In genomic region chr20:41650221-41650948, GRCh38 we compare ENCODE assay signal across 14 cellular contexts. TPM values are rescaled to one million over a fixed set of nuclear protein-coding genes. Genes with fewer than 3 reads are reported as not detected.
A peak's percentile ranks its signal among the peaks of the same experiment; 100 is the strongest.
DNase-seq lines count a peak whose midpoint lies in the region; ATAC-seq, FAIRE-seq and TF ChIP-seq lines count a peak whose summit lies in the region.
"Had no signal": no experiment of that assay in that cellular context is flagged by ENCODE, and none has a peak within 500 bp of the region (broad histone marks: within the 10 kb centered on the region; RNA-seq: fewer than 3 reads in every experiment).

No MANE protein-coding gene starts in this region.

- H3K23ac ChIP-seq in H1 (ENCODE audit: insufficient read length) = no peak overlapping the region

- H3K36me3 ChIP-seq in breast epithelium (no peaks in the 10 kb centered on the region), H1 (ENCODE audit: control insufficient read depth in 2 of 4, insufficient read depth in 4 of 4, low read length in 3 of 4) (no peaks in the 10 kb centered on the region), spleen (no peaks in the 10 kb centered on the region)
- H3K36me3 ChIP-seq: thyroid gland had no signal

- H4K8ac ChIP-seq in H1 (ENCODE audit: extremely low read depth, insufficient read depth, low read length) = no peak overlapping the region

- no peak overlapping the region for H4K5ac ChIP-seq in H1 (ENCODE audit: insufficient read length, low read depth, low read length)

- H2BK5ac ChIP-seq in H1 (ENCODE audit: low read depth, low read length) = no peak overlapping the region

- H2BK20ac ChIP-seq in H1 (ENCODE audit: low read length) = no peak overlapping the region

- H3K4me3 ChIP-seq in breast epithelium (no peak overlapping the region), H1 (ENCODE audit: extremely low read depth in 1 of 4, insufficient read depth in 2 of 4, low read depth in 3 of 4, low read length in 4 of 4) (0 out of 8 replicates have a peak overlapping the region, but pooled peaks of 1 of the 4 experiments have one; percentile 7), spleen (no peak overlapping the region)
- H3K4me3 ChIP-seq: thyroid gland had no signal

- no peak overlapping the region for H2AK5ac ChIP-seq in H1 (ENCODE audit: low read depth, low read length)

- H3K9ac ChIP-seq in H1 (replicated peaks in 1 of 4; ENCODE audit: extremely low read depth in 1 of 4, low read depth in 3 of 4, low read length in 3 of 4) = no peak overlapping the region

- no peak for TF ChIP-seq EP300 in H1 (IDR thresholded peaks at IDR 0.05; ENCODE audit: borderline replicate concordance in 1 of 2, low read depth in 2 of 2, low read length in 2 of 2)

- H3K18ac ChIP-seq in H1 (ENCODE audit: extremely low read depth, low read length) = no peak overlapping the region

- H3K4me1 ChIP-seq in breast epithelium (no peaks in the 10 kb centered on the region), H1 (replicated peaks in 1 of 4; ENCODE audit: control insufficient read depth in 3 of 4, insufficient read depth in 4 of 4, low read length in 3 of 4) (peaks cover 2 to 19% (median 6%) of the 10 kb centered on the region in 4 experiments; a peak in 4 of 7 replicates), spleen (no peaks in the 10 kb centered on the region)
- H3K4me1 ChIP-seq: thyroid gland had no signal

- in situ Hi-C loops in T47D (cut with HindIII; ENCODE audit: low pct_unique_long_range_greater_than_20kb, low sequenced_read_pairs) = no loop called here

- TF ChIP-seq POLR2A in breast epithelium (IDR thresholded peaks at IDR 0.05) (no peak), H1 (IDR thresholded peaks at IDR 0.05; ENCODE audit: control extremely low read depth in 1 of 2, low read depth in 2 of 2, low read length in 2 of 2) (no peak), H54 (IDR thresholded peaks at IDR 0.05; ENCODE audit: low read depth, low read length) (no peak), spleen (IDR thresholded peaks at IDR 0.05) (no peak)

- no peak overlapping the region for H3K14ac ChIP-seq in H1 (ENCODE audit: insufficient read length)

- no peak overlapping the region for H2BK15ac ChIP-seq in H1 (ENCODE audit: low read length)

- DNase-seq in T47D (ENCODE audit: low read depth in 1 of 2, low spot score in 1 of 2) (peak; percentile 38 to 98), breast epithelium (ENCODE audit: low spot score in 2 of 2) (no peak), NCI-H446 treated with DMSO at 0.1 percent for 48 hours (lab: John Stamatoyannopoulos, UW) (peak; percentile 59), H1 (ENCODE audit: low read depth in 1 of 2, low spot score in 2 of 2) (no peak), H54 (ENCODE audit: insufficient read length, low spot score) (no peak), spleen (no peak)
- no peak for DNase-seq in stimulated activated naive CD4-positive, alpha-beta T cell (lab: John Stamatoyannopoulos, UW)
- DNase-seq: activated effector memory CD4-positive, alpha-beta T cell treated with anti-CD3 and anti-CD28 coated beads, Interleukin-2, amount 50 U/mL, for 16 hours; caudate nucleus; mammary epithelial cell; thyroid gland had no signal

- H4K20me1 ChIP-seq in H1 (replicated peaks in 1 of 2; ENCODE audit: control insufficient read depth in 1 of 2, insufficient read depth in 2 of 2, low read length in 2 of 2) = no peaks in the 10 kb centered on the region

- 69% methylated on average over 1 of the region's 1 CpG; no CpG with 5 or more reads in 1 of the 2 experiments for WGBS in H1 (ENCODE audit: extremely low coverage in 1 of 2, insufficient coverage in 1 of 2, insufficient read length in 1 of 2, insufficient replicate concordance in 2 of 2, low coverage in 1 of 2, low lambda C conversion rate in 2 of 2, missing lambda C conversion rate in 1 of 2), 2 experiments
- 49 to 79% (median 65%) methylated on average over 1 of the region's 1 CpG for WGBS in spleen, 5 donors

- H3K27me3 ChIP-seq in breast epithelium (no peaks in the 10 kb centered on the region), H1 (replicated peaks in 1 of 4; ENCODE audit: control insufficient read depth in 3 of 4, extremely low read depth in 1 of 4, insufficient read depth in 3 of 4, low read length in 3 of 4) (no peaks in the 10 kb centered on the region), spleen (replicated peaks in 1 of 7) (no peaks in the 10 kb centered on the region)
- H3K27me3 ChIP-seq: thyroid gland had no signal

- FAIRE-seq in H1 (lab: Jason Lieb, UNC) (no peak), H54 (lab: Jason Lieb, UNC) (no peak)
- FAIRE-seq: A204.1 had no signal

- H3K27ac ChIP-seq in breast epithelium = no peak overlapping the region
- no peak overlapping the region for H3K27ac ChIP-seq in H1 (ENCODE audit: low read depth, low read length)
- no peak overlapping the region for H3K27ac ChIP-seq in spleen
- H3K27ac ChIP-seq: thyroid gland had no signal

- POLR2A ChIA-PET in H1 (lab: Charles Lee; ENCODE audit: partially characterized antibody) = interaction anchor here (0.7 to 1.4 kb wide), 5 partner anchors 10 to 32 kb away, joined by 3 to 4 read pairs (median 3); partner anchors contain the start of gene CHD6

- peak overlapping the region; percentile 97 for H2AFZ ChIP-seq in H1 (ENCODE audit: low read length)

- no peak for TF ChIP-seq CTCF in breast epithelium (IDR thresholded peaks at IDR 0.05)
- no peak for TF ChIP-seq CTCF in H1 (IDR thresholded peaks at IDR 0.05; ENCODE audit: control extremely low read depth in 1 of 3, insufficient read depth in 1 of 3, low read depth in 1 of 3, low read length in 3 of 3)
- no peak for TF ChIP-seq CTCF in spleen (IDR thresholded peaks at IDR 0.05 in 8 of 11, conservative IDR thresholded peaks at IDR 0.05 in 3 of 11)

- H3K79me2 ChIP-seq in H1 (ENCODE audit: control insufficient read depth in 1 of 2, insufficient read depth in 2 of 2, low read length in 2 of 2) = no peaks in the 10 kb centered on the region

- CTCF ChIA-PET in H1 (lab: Charles Lee; ENCODE audit: partially characterized antibody) = interaction anchor here (0.5 to 0.7 kb wide), 2 partner anchors 43 to 326 kb away, joined by 3 read pairs; no protein-coding TSS in a partner anchor

- peak overlapping the region; percentile 19 to 47 for H3K4me2 ChIP-seq in H1 (ENCODE audit: insufficient read depth in 1 of 2, low read depth in 2 of 2, low read length in 2 of 2)

- H2BK12ac ChIP-seq in H1 (ENCODE audit: low read depth, low read length) = no peak overlapping the region

- H3K56ac ChIP-seq in H1 (replicated peaks; ENCODE audit: insufficient read length, low read depth, low read length) = no peak overlapping the region

- no peak overlapping the region for H2BK120ac ChIP-seq in H1 (replicated peaks; ENCODE audit: low read depth, low read length)

- H3K9me3 ChIP-seq in breast epithelium (no peaks in the 10 kb centered on the region), H1 (ENCODE audit: insufficient read depth in 2 of 2, low read depth in 1 of 2, low read length in 1 of 2) (no peaks in the 10 kb centered on the region), spleen (no peaks in the 10 kb centered on the region)
- H3K9me3 ChIP-seq: thyroid gland had no signal

- no peak for TF ChIP-seq RAD21 in H1 (IDR thresholded peaks at IDR 0.05 in 1 of 2, conservative IDR thresholded peaks at IDR 0.05 in 1 of 2; ENCODE audit: low read depth in 2 of 2, low read length in 2 of 2)

- H3K4ac ChIP-seq in H1 (replicated peaks; ENCODE audit: insufficient read length, low read depth, low read length) = no peak overlapping the region

- intact Hi-C loops in breast epithelium (cut with DNase I; ENCODE audit: low total_unique reads) (no loop called here), spleen (cut with DNase I; ENCODE audit: low total_unique reads) (no loop called here)

- H3K23me2 ChIP-seq in H1 (ENCODE audit: low read depth, low read length) = no peaks in the 10 kb centered on the region

- no peak for ATAC-seq in HG02610 (IDR thresholded peaks at IDR 0.05; ENCODE audit: unreplicated experiment)
- ATAC-seq: activated CD4-positive, CD25-positive, alpha-beta regulatory T cell treated with anti-CD3 and anti-CD28 coated beads, Interleukin-2, amount 50 U/mL, for 24 hours had no signal

- H4K91ac ChIP-seq in H1 (replicated peaks; ENCODE audit: insufficient read length, low read length) = no peak overlapping the region

- no peaks in the 10 kb centered on the region for H3K79me1 ChIP-seq in H1 (ENCODE audit: low read depth, low read length)

TF ChIP-seq in H1, 55 proteins besides CTCF, POLR2A, EP300 and RAD21:
- peak; percentile 10; the same call in 1 of the 2 replicates for TF ChIP-seq TAF1 (IDR thresholded peaks at IDR 0.05; ENCODE audit: low read depth, low read length)
- TF ChIP-seq SIRT6 (IDR thresholded peaks at IDR 0.05; ENCODE audit: low read length) = no peak
- peak; percentile 39 for TF ChIP-seq ASH2L (IDR thresholded peaks at IDR 0.05; ENCODE audit: low read length)
- TF ChIP-seq RBBP5 (IDR thresholded peaks at IDR 0.05; ENCODE audit: borderline replicate concordance, low read depth, low read length) = 0 out of 2 replicates have a peak, but pooled peaks have one; percentile 36
- TF ChIP-seq CHD1 (IDR thresholded peaks at IDR 0.05; ENCODE audit: low read depth, low read length) = no peak

RNA-seq across cellular contexts. Expression of gene CHD6, which starts 32.2 kb away (rescaled TPM):
- total RNA-seq in breast epithelium (10 to 100 TPM; 31.4 to 85.8 (median 81.0) TPM), spleen (10 to 100 TPM; 45.0 to 68.3 (median 52.8) TPM)
- 59.9 and 62.9 TPM in 2 replicates for total RNA-seq in H1 (2021; fragmentation: NEBNext Ultra II Directional; extraction: Animal tissue kit (Norgen Biotek cat#: 25700))
- polyA plus RNA-seq in H1 (2011; rRNA removed) (11.1 and 12.2 TPM in 2 replicates), spleen (1 to 10 TPM; 4.2 to 6.1 (median 5.4) TPM)
- polyA plus RNA-seq in H1 (2011; cell fraction: cytosol; rRNA removed) = 15.3 TPM
- 50.2 TPM for polyA plus RNA-seq in H1 (2011; cell fraction: nucleus; rRNA removed)
- 15.3 to 22.1 TPM (median 18.3 TPM) in 4 replicates for polyA plus RNA-seq in H1 (2012, experiment 1 of 2)
- polyA plus RNA-seq in H1 (2012, experiment 2 of 2) = 1.4 TPM
- 49.5 TPM for polyA plus RNA-seq in H1 (2013, experiment 1 of 2)
- polyA plus RNA-seq in H1 (2013, experiment 2 of 2) = 50.4 TPM
- 64.0 and 64.4 TPM in 2 replicates for polyA minus RNA-seq in H1 (2011; rRNA and poly(A)+ RNA removed)
- polyA minus RNA-seq in H1 (2011; cell fraction: cytosol; rRNA and poly(A)+ RNA removed) = 20.5 TPM
- 156 TPM for polyA minus RNA-seq in H1 (2011; cell fraction: nucleus; rRNA and poly(A)+ RNA removed)

Comparison
In these comparisons a context has a peak if more than half of its experiments do, and no peak if none do; other contexts are left out.
1. DNase-seq: peak in T47D (2 of 2) and NCI-H446 treated with DMSO at 0.1 percent for 48 hours (single experiment); none in breast epithelium (0 of 2), H1 (0 of 2), H54 (single experiment), stimulated activated naive CD4-positive, alpha-beta T cell (0 of 6) and spleen (single experiment).